32 cellular contexts compared by ENCODE assay signal in genomic region chr12:104906695-104907094, GRCh38.
"Had no signal": no experiment of that assay in that cellular context is flagged by ENCODE, and none has a peak within 500 bp of the region (broad histone marks: within the 10 kb centered on the region; RNA-seq: fewer than 3 reads in every experiment).

No MANE protein-coding gene starts in this region.

- H3K4me3 Mint-ChIP-seq: activated B cell treated with CpG ODN at 0.5 μM for 24 hours; activated CD4-positive, alpha-beta memory T cell treated with anti-CD3 and anti-CD28 coated beads for 36 hours; activated CD4-positive, alpha-beta T cell treated with anti-CD3 and anti-CD28 coated beads, Interleukin-2, amount 10 ng/mL, durations not matched to agents 24 days and 14 days; activated CD8-positive, alpha-beta memory T cell treated with anti-CD3 and anti-CD28 coated beads, Interleukin-2, amount 10 ng/mL, durations not matched to agents 7 days and 5 days; activated CD8-positive, alpha-beta T cell treated with anti-CD3 and anti-CD28 coated beads, Interleukin-2, amount 10 ng/mL, durations not matched to agents 7 days and 5 days; activated naive CD8-positive, alpha-beta T cell; activated T-cell treated with anti-CD3 and anti-CD28 coated beads, Interleukin-2, amount 50 U/mL, for 24 hours; activated T-cell treated with anti-CD3 and anti-CD28 coated beads, Interleukin-2, amount 50 U/mL, for 72 hours; effector memory CD8-positive, alpha-beta T cell; T-helper 17 cell; T-helper 2 cell treated with Interferon-gamma antibody and Interleukin-4, amounts not matched to agents 5 μg/mL and 100 μg/mL, for 36 hours had no signal

- H3K27me3 Mint-ChIP-seq: activated B cell treated with CpG ODN at 0.5 μM for 24 hours; activated CD4-positive, alpha-beta memory T cell treated with anti-CD3 and anti-CD28 coated beads for 36 hours; activated CD4-positive, alpha-beta T cell treated with anti-CD3 and anti-CD28 coated beads, Interleukin-2, amount 10 ng/mL, durations not matched to agents 24 days and 14 days; activated CD8-positive, alpha-beta memory T cell treated with anti-CD3 and anti-CD28 coated beads, Interleukin-2, amount 10 ng/mL, durations not matched to agents 7 days and 5 days; activated naive CD8-positive, alpha-beta T cell; activated T-cell treated with anti-CD3 and anti-CD28 coated beads, Interleukin-2, amount 50 U/mL, for 24 hours; effector memory CD8-positive, alpha-beta T cell; T-helper 17 cell had no signal

- H3K36me3 ChIP-seq: brain microvascular endothelial cell, esophagus squamous epithelium, gastroesophageal sphincter, heart right ventricle, WERI-Rb-1 had no signal

- H3K27me3 ChIP-seq: brain microvascular endothelial cell, esophagus squamous epithelium, gastroesophageal sphincter, heart right ventricle had no signal

- H3K4me1 Mint-ChIP-seq: activated B cell treated with CpG ODN at 0.5 μM for 24 hours; activated CD4-positive, alpha-beta T cell treated with anti-CD3 and anti-CD28 coated beads, Interleukin-2, amount 10 ng/mL, durations not matched to agents 24 days and 14 days; activated CD8-positive, alpha-beta memory T cell treated with anti-CD3 and anti-CD28 coated beads, Interleukin-2, amount 10 ng/mL, durations not matched to agents 7 days and 5 days; T-helper 17 cell had no signal

- H3K4me3 ChIP-seq: esophagus squamous epithelium, gastroesophageal sphincter, heart right ventricle had no signal

- ATAC-seq: activated CD4-positive, CD25-positive, alpha-beta regulatory T cell treated with anti-CD3 and anti-CD28 coated beads, Interleukin-2, amount 50 U/mL, for 24 hours; activated CD8-positive, alpha-beta memory T cell treated with anti-CD3 and anti-CD28 coated beads, Interleukin-2, amount 10 ng/mL, durations not matched to agents 7 days and 5 days; activated CD8-positive, alpha-beta T cell treated with anti-CD3 and anti-CD28 coated beads, Interleukin-2, amount 10 ng/mL, durations not matched to agents 7 days and 5 days; activated T-cell treated with anti-CD3 and anti-CD28 coated beads, Interleukin-2, amount 50 U/mL, for 72 hours; effector memory CD8-positive, alpha-beta T cell; gastroesophageal sphincter; heart right ventricle; T-helper 17 cell had no signal

- H3K36me3 Mint-ChIP-seq: activated CD4-positive, alpha-beta memory T cell treated with anti-CD3 and anti-CD28 coated beads for 36 hours had no signal

- FAIRE-seq: astrocyte, colon had no signal

- H3K27ac Mint-ChIP-seq: activated B cell treated with CpG ODN at 0.5 μM for 24 hours; activated CD4-positive, alpha-beta memory T cell treated with anti-CD3 and anti-CD28 coated beads for 36 hours; activated CD4-positive, alpha-beta T cell treated with anti-CD3 and anti-CD28 coated beads, Interleukin-2, amount 10 ng/mL, durations not matched to agents 24 days and 14 days; activated CD8-positive, alpha-beta memory T cell treated with anti-CD3 and anti-CD28 coated beads, Interleukin-2, amount 10 ng/mL, durations not matched to agents 7 days and 5 days; activated CD8-positive, alpha-beta T cell treated with anti-CD3 and anti-CD28 coated beads, Interleukin-2, amount 10 ng/mL, durations not matched to agents 7 days and 5 days; activated naive CD8-positive, alpha-beta T cell; activated T-cell treated with anti-CD3 and anti-CD28 coated beads, Interleukin-2, amount 50 U/mL, for 24 hours; activated T-cell treated with anti-CD3 and anti-CD28 coated beads, Interleukin-2, amount 50 U/mL, for 72 hours; T-helper 17 cell; T-helper 2 cell treated with Interferon-gamma antibody and Interleukin-4, amounts not matched to agents 5 μg/mL and 100 μg/mL, for 36 hours had no signal

- DNase-seq: activated B cell treated with CpG ODN at 0.5 μM for 24 hours; activated CD4-positive, alpha-beta memory T cell treated with anti-CD3 and anti-CD28 coated beads for 36 hours; activated CD4-positive, alpha-beta T cell treated with anti-CD3 and anti-CD28 coated beads, Interleukin-2, amount 10 ng/mL, durations not matched to agents 24 days and 14 days; activated CD8-positive, alpha-beta memory T cell treated with anti-CD3 and anti-CD28 coated beads, Interleukin-2, amount 10 ng/mL, durations not matched to agents 7 days and 5 days; activated CD8-positive, alpha-beta memory T cell treated with anti-CD3 and anti-CD28 coated beads, Interleukin-2, amount 50 U/mL, for 4 hours; activated CD8-positive, alpha-beta T cell treated with anti-CD3 and anti-CD28 coated beads, Interleukin-2, amount 10 ng/mL, durations not matched to agents 7 days and 5 days; activated gamma-delta T cell treated with Interleukin-2 at 50 U/mL for 16 hours; activated naive CD4-positive, alpha-beta T cell treated with anti-CD3 and anti-CD28 coated beads, Interleukin-2, amount 50 U/mL, for 16 hours; activated naive CD4-positive, alpha-beta T cell treated with Interleukin-2 at 50 U/mL for 16 hours; activated T-cell treated with anti-CD3 and anti-CD28 coated beads, Interleukin-2, amount 50 U/mL, for 24 hours; activated T-cell treated with anti-CD3 and anti-CD28 coated beads, Interleukin-2, amount 50 U/mL, for 72 hours; amniotic stem cell; anterior cingulate cortex; brain microvascular endothelial cell; caudate nucleus; cortex of kidney; dermis blood vessel endothelial cell; effector CD4-positive, alpha-beta T cell; effector memory CD8-positive, alpha-beta T cell; esophagus squamous epithelium; foreskin melanocyte; heart right ventricle; T-helper 1 cell; T-helper 17 cell; T1000; WERI-Rb-1 had no signal

- H3K9me3 Mint-ChIP-seq: activated B cell treated with CpG ODN at 0.5 μM for 24 hours; activated CD4-positive, alpha-beta memory T cell treated with anti-CD3 and anti-CD28 coated beads for 36 hours; activated CD4-positive, alpha-beta T cell treated with anti-CD3 and anti-CD28 coated beads, Interleukin-2, amount 10 ng/mL, durations not matched to agents 24 days and 14 days; activated T-cell treated with anti-CD3 and anti-CD28 coated beads, Interleukin-2, amount 50 U/mL, for 24 hours; activated T-cell treated with anti-CD3 and anti-CD28 coated beads, Interleukin-2, amount 50 U/mL, for 72 hours; effector memory CD8-positive, alpha-beta T cell; T-helper 2 cell treated with Interferon-gamma antibody and Interleukin-4, amounts not matched to agents 5 μg/mL and 100 μg/mL, for 36 hours had no signal
